1 cellular context compared by ENCODE assay signal in the genomic region with DNA sequence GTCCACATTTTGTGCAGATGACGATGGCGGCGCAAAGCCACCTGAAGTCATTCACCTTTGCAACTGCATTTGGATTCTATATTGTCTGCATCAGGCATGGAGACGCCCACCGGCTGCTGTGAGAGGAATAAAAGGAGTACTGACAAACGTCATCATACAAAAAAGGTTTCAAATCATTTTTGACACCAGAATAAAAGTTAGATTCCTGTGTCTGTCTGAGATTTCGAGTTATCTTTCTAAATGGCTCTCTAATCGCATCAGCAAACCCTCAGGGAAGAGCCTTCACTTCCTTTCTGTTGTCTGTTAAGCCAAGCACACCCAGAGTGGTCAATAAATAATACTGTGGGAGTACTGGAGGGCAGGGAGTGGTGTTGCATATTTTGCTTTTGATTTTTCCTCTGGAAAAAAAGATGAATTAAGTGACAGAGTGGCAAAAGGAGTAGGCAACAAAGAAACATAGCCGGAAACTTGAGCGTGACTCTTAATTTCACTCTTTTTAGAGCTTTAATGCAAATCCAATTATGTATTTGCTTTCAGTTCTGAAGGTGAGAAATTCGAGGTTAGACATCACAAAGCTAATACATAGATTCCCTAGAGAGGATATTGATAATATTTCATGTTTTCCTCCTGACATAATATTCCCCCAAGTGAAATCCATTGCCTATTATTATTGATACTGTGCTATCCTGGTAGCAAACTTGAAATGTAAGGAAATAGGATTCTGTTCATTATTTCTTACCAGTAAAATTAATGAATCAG.
TF ChIP-seq lines count a peak whose summit lies in the region.

No MANE protein-coding gene starts in this region.

TF ChIP-seq in GM12878, 131 proteins besides CTCF, POLR2A, EP300 and RAD21 (continued from another document):
- TF ChIP-seq, protein P1, sequence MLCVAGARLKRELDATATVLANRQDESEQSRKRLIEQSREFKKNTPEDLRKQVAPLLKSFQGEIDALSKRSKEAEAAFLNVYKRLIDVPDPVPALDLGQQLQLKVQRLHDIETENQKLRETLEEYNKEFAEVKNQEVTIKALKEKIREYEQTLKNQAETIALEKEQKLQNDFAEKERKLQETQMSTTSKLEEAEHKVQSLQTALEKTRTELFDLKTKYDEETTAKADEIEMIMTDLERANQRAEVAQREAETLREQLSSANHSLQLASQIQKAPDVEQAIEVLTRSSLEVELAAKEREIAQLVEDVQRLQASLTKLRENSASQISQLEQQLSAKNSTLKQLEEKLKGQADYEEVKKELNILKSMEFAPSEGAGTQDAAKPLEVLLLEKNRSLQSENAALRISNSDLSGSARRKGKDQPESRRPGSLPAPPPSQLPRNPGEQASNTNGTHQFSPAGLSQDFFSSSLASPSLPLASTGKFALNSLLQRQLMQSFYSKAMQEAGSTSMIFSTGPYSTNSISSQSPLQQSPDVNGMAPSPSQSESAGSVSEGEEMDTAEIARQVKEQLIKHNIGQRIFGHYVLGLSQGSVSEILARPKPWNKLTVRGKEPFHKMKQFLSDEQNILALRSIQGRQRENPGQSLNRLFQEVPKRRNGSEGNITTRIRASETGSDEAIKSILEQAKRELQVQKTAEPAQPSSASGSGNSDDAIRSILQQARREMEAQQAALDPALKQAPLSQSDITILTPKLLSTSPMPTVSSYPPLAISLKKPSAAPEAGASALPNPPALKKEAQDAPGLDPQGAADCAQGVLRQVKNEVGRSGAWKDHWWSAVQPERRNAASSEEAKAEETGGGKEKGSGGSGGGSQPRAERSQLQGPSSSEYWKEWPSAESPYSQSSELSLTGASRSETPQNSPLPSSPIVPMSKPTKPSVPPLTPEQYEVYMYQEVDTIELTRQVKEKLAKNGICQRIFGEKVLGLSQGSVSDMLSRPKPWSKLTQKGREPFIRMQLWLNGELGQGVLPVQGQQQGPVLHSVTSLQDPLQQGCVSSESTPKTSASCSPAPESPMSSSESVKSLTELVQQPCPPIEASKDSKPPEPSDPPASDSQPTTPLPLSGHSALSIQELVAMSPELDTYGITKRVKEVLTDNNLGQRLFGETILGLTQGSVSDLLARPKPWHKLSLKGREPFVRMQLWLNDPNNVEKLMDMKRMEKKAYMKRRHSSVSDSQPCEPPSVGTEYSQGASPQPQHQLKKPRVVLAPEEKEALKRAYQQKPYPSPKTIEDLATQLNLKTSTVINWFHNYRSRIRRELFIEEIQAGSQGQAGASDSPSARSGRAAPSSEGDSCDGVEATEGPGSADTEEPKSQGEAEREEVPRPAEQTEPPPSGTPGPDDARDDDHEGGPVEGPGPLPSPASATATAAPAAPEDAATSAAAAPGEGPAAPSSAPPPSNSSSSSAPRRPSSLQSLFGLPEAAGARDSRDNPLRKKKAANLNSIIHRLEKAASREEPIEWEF (IDR thresholded peaks at IDR 0.05; ENCODE audit: insufficient replicate concordance, low read depth, low read length), result peak; percentile 48
- TF ChIP-seq, protein P2, sequence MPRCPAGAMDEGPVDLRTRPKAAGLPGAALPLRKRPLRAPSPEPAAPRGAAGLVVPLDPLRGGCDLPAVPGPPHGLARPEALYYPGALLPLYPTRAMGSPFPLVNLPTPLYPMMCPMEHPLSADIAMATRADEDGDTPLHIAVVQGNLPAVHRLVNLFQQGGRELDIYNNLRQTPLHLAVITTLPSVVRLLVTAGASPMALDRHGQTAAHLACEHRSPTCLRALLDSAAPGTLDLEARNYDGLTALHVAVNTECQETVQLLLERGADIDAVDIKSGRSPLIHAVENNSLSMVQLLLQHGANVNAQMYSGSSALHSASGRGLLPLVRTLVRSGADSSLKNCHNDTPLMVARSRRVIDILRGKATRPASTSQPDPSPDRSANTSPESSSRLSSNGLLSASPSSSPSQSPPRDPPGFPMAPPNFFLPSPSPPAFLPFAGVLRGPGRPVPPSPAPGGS (IDR thresholded peaks at IDR 0.05; ENCODE audit: borderline replicate concordance, insufficient read depth, low read depth, low read length, poor library complexity, severe bottlenecking), result no peak
- no peak; the same call in 1 of the 2 replicates for TF ChIP-seq DPF2 (IDR thresholded peaks at IDR 0.05)
- TF ChIP-seq YBX1 (IDR thresholded peaks at IDR 0.05), result no peak
- TF ChIP-seq MYC (IDR thresholded peaks at IDR 0.05; ENCODE audit: insufficient read depth, insufficient read length, insufficient replicate concordance, low read length, severe bottlenecking), result no peak
- TF ChIP-seq RAD51 (IDR thresholded peaks at IDR 0.05), result no peak
- no peak for TF ChIP-seq ZNF592 (IDR thresholded peaks at IDR 0.05)
- TF ChIP-seq CEBPZ (IDR thresholded peaks at IDR 0.05; ENCODE audit: low read depth, low read length), result no peak
- TF ChIP-seq MEF2B (IDR thresholded peaks at IDR 0.05; ENCODE audit: partially characterized antibody, poor library complexity, severe bottlenecking), result peak; percentile 70
- no peak for TF ChIP-seq SRF (IDR thresholded peaks at IDR 0.05; ENCODE audit: low read depth in 2 of 2, low read length in 2 of 2)
- TF ChIP-seq PML (IDR thresholded peaks at IDR 0.05; ENCODE audit: low read length), result no peak
- TF ChIP-seq MTA2 (IDR thresholded peaks at IDR 0.05; ENCODE audit: low read depth), result peak; percentile 34; the same call in 1 of the 2 replicates
- no peak for TF ChIP-seq POU2F2 (IDR thresholded peaks at IDR 0.05; ENCODE audit: borderline replicate concordance, low read depth, low read length)
- TF ChIP-seq ZBED1 (IDR thresholded peaks at IDR 0.05; ENCODE audit: borderline replicate concordance), result 0 out of 2 replicates have a peak, but pooled peaks have one; percentile 8
- TF ChIP-seq ZBTB33 (IDR thresholded peaks at IDR 0.05), result no peak
- TF ChIP-seq, protein P3, sequence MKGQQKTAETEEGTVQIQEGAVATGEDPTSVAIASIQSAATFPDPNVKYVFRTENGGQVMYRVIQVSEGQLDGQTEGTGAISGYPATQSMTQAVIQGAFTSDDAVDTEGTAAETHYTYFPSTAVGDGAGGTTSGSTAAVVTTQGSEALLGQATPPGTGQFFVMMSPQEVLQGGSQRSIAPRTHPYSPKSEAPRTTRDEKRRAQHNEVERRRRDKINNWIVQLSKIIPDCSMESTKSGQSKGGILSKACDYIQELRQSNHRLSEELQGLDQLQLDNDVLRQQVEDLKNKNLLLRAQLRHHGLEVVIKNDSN (IDR thresholded peaks at IDR 0.05; ENCODE audit: borderline replicate concordance, extremely low read length, insufficient read depth, low read depth, low read length), result no peak
- no peak for TF ChIP-seq BMI1 (IDR thresholded peaks at IDR 0.05; ENCODE audit: borderline replicate concordance)
- TF ChIP-seq RELA (IDR thresholded peaks at IDR 0.05; ENCODE audit: borderline replicate concordance, partially characterized antibody), result no peak
- TF ChIP-seq BCLAF1 (IDR thresholded peaks at IDR 0.05), result no peak
- TF ChIP-seq, protein P4, sequence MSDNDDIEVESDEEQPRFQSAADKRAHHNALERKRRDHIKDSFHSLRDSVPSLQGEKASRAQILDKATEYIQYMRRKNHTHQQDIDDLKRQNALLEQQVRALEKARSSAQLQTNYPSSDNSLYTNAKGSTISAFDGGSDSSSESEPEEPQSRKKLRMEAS (IDR thresholded peaks at IDR 0.05; ENCODE audit: low read depth, low read length), result no peak
- no peak for TF ChIP-seq SREBF1 (IDR thresholded peaks at IDR 0.05; ENCODE audit: low read length)
- no peak for TF ChIP-seq POLR2AphosphoS5 (IDR thresholded peaks at IDR 0.05; ENCODE audit: low read length)
